In the genomic region with DNA sequence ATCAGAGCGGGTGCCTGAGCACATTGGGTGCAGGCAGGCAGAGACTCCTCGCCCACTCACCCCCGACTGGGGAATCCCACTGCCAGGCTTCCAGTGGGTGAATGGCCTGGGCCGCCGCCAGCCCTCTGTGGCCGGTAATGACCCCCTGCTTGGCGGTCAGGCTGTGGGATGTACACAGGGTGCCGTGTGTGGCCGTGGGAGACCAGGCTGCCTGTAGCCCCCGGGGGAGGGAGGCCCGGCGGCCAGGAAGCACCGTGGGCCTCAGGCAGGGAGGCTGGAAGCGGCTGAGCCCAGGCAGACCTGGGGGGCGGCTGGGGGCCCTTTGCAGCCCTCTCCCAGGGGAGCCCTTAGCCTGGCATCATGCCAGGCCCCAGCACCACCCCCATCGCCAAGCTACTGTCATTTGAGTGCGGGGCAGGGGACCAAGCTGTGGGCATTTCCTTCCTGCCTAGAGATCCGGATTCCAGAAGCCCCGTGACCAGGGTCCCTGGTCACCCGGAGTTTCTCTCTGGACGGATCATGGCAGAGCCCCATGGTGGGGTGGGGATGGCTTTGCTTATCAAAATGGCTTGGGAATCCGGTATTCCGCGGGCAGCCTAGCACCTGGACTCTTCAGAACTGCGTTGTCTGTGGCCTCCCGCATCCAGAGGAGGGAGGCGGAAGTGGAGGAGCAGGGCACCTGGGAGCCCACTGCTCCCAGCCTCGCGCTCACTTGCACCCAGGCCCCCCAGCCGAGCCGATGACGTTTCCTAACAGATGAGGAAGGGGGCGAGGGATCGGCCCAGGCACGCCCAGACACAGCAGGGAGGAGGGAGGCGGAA, we compare ENCODE assay signal across 8 cellular contexts. TPM values are rescaled to one million over a fixed set of nuclear protein-coding genes. Genes with fewer than 3 reads are reported as not detected.
DNase-seq lines count a peak whose midpoint lies in the region; ATAC-seq and TF ChIP-seq lines count a peak whose summit lies in the region.

No MANE protein-coding gene starts in this region.

- peak; percentile 23 for ATAC-seq in sciatic nerve

- no peak for TF ChIP-seq CTCF in MM.1S (IDR thresholded peaks at IDR 0.05; ENCODE audit: low read length)

- H3K4me1 ChIP-seq in HUES64 (ENCODE audit: insufficient read depth, low read length): peaks cover 11% of the 10 kb centered on the region
- H3K4me1 ChIP-seq in MM.1S (ENCODE audit: low read length): no peaks in the 10 kb centered on the region

- no peaks in the 10 kb centered on the region for H4K20me1 ChIP-seq in MM.1S (ENCODE audit: insufficient read depth, low read length)

- H3K4me3 ChIP-seq in HUES64 (ENCODE audit: low read length): peak overlapping the region; percentile 87
- no peak overlapping the region for H3K4me3 ChIP-seq in MM.1S (ENCODE audit: low read length)

- H3K27me3 ChIP-seq in HUES64 (ENCODE audit: insufficient read depth, low read length) (no peaks in the 10 kb centered on the region), MM.1S (replicated peaks; ENCODE audit: insufficient read depth, low read length) (peaks cover 86% of the 10 kb centered on the region)

- intact Hi-C loops in sciatic nerve (cut with DNase I): no loop called here

- no peak overlapping the region for H3K4me2 ChIP-seq in MM.1S (ENCODE audit: low read depth, low read length)

- no peaks in the 10 kb centered on the region for H3K9me2 ChIP-seq in MM.1S (replicated peaks; ENCODE audit: insufficient read depth, low read length)

- H3F3A ChIP-seq in MM.1S (ENCODE audit: insufficient read depth, low read length): no peaks in the 10 kb centered on the region

- no peak overlapping the region for H2AFZ ChIP-seq in MM.1S (ENCODE audit: low read length)

- H3K9me3 ChIP-seq in HUES64 (ENCODE audit: insufficient read depth, low read depth, low read length): no peaks in the 10 kb centered on the region
- H3K9me3 ChIP-seq in MM.1S (replicated peaks; ENCODE audit: insufficient read depth, low read length): no peaks in the 10 kb centered on the region

- H3K9ac ChIP-seq in HUES64 (ENCODE audit: low read depth, low read length): peak overlapping the region; percentile 84
- no peak overlapping the region for H3K9ac ChIP-seq in MM.1S (ENCODE audit: low read length)

- DNase-seq in Daoy (ENCODE audit: low read depth) (peak; percentile 93), SIG-M5 treated with dmso at 0.1 percent for 504 hours (lab: John Stamatoyannopoulos, UW; ENCODE audit: unreplicated experiment) (peak; percentile 88), hypothalamus (lab: John Stamatoyannopoulos, UW) (peak in 29 of 51 donors; percentile 23 to 78 (median 47)), sciatic nerve (ENCODE audit: low spot score) (peak; percentile 83), RPMI8226 (no peak), MM.1S (no peak)

- peak overlapping the region; percentile 74 for H3K27ac ChIP-seq in HUES64 (ENCODE audit: low read depth, low read length)
- H3K27ac ChIP-seq in angular gyrus (ENCODE audit: low read depth, low read length): peak overlapping the region; percentile 77
- H3K27ac ChIP-seq in MM.1S (ENCODE audit: low read length): no peak overlapping the region

- H3K79me2 ChIP-seq in MM.1S (ENCODE audit: low read length): no peaks in the 10 kb centered on the region

- 5% methylated on average over 36 of the region's 36 CpGs for WGBS in HUES64

- H3K36me3 ChIP-seq in HUES64 (ENCODE audit: insufficient read depth, low read length): no peaks in the 10 kb centered on the region; the same call in 1 of the 2 replicates
- H3K36me3 ChIP-seq in MM.1S (replicated peaks; ENCODE audit: insufficient read depth, low read length): no peaks in the 10 kb centered on the region

RNA-seq across cellular contexts. Expression of gene TTYH3, which starts 1.1 kb away (rescaled TPM):
- total RNA-seq in Daoy (2014; rRNA removed; shearing (Covaris generic)): 16.5 and 18.3 TPM in 2 replicates
- polyA plus RNA-seq in HUES64 (2013, experiment 1 of 2): 83.8 TPM
- polyA plus RNA-seq in HUES64 (2013, experiment 2 of 2): 102 TPM
- 38.6 TPM for total RNA-seq in sciatic nerve

RNA-seq across cellular contexts. Expression of gene AMZ1, which starts 55.1 kb away (rescaled TPM):
- total RNA-seq in Daoy (2014; rRNA removed; shearing (Covaris generic)): 0.29 TPM in 1 of 2 replicates, not detected in the other
- polyA plus RNA-seq in HUES64 (2013, experiment 1 of 2): 0.10 TPM
- polyA plus RNA-seq in HUES64 (2013, experiment 2 of 2): 0.13 TPM
- total RNA-seq in sciatic nerve: 0.31 TPM

Comparison
In these comparisons a context has a peak if more than half of its experiments do, and no peak if none do; other contexts are left out.
1. DNase-seq: peak in Daoy (single experiment), SIG-M5 treated with dmso at 0.1 percent for 504 hours (single experiment), hypothalamus (29 of 51) and sciatic nerve (single experiment); none in RPMI8226 (single experiment) and MM.1S (single experiment).